26 cellular contexts compared by ENCODE assay signal in genomic region chr5:94903719-94904118, GRCh38.
DNase-seq lines count a peak whose midpoint lies in the region; ATAC-seq and TF ChIP-seq lines count a peak whose summit lies in the region.
"Had no signal": no experiment of that assay in that cellular context is flagged by ENCODE, and none has a peak within 500 bp of the region (broad histone marks: within the 10 kb centered on the region; RNA-seq: fewer than 3 reads in every experiment).

No MANE protein-coding gene starts in this region.

- no peak for ATAC-seq in stimulated activated naive CD8-positive, alpha-beta T cell treated with anti-CD3 and anti-CD28 coated beads, Interleukin-15, amount 100 ng/mL, for 72 hours
- ATAC-seq: T-cell had no signal

- no peak overlapping the region for H3K4me2 ChIP-seq in SK-N-SH
- H3K4me2 ChIP-seq: KMS-11 had no signal

- peaks cover 8% of the 10 kb centered on the region for H3K27me3 Mint-ChIP-seq in stimulated activated naive CD8-positive, alpha-beta T cell treated with anti-CD3 and anti-CD28 coated beads, Interleukin-15, amount 100 ng/mL, for 72 hours
- H3K27me3 Mint-ChIP-seq in activated T-helper 1 cell treated with anti-CD3 and anti-CD28 coated beads, Interleukin-12 subunit alpha, Interleukin-12 subunit beta, Interleukin-2, Interleukin-4 antibody, amounts not matched to agents 30 ng/mL and 10 ng/mL and 1 ng/mL, durations not matched to agents 14 hours and 24 hours and 36 hours (ENCODE audit: insufficient read depth) = peaks cover 1% of the 10 kb centered on the region
- H3K27me3 Mint-ChIP-seq: B cell, IgD-negative memory B cell, T-cell had no signal

- no peaks in the 10 kb centered on the region for H3K27me3 ChIP-seq in SK-N-SH (ENCODE audit: insufficient read depth)
- H3K27me3 ChIP-seq: SJSA1 had no signal

- H3K4me1 ChIP-seq in HEK293 (ENCODE audit: control insufficient read depth, insufficient read depth, low read length) (no peaks in the 10 kb centered on the region), SK-N-SH (ENCODE audit: control insufficient read depth in 1 of 2, insufficient read depth in 2 of 2, low read depth in 1 of 2, low read length in 1 of 2) (no peaks in the 10 kb centered on the region; a peak in 1 of 4 replicates)

- no peak overlapping the region for H3K27ac ChIP-seq in HEK293 (ENCODE audit: extremely low read depth, low read depth, low read length)
- no peak overlapping the region for H3K27ac ChIP-seq in SK-N-SH (ENCODE audit: low read depth in 2 of 2, low read length in 1 of 2)
- H3K27ac ChIP-seq: C4-2B, KMS-11, SJSA1 had no signal

- no peaks in the 10 kb centered on the region for H3K79me2 ChIP-seq in SK-N-SH (ENCODE audit: insufficient read depth)

- TF ChIP-seq CTCF in HEK293 (tag by site-specific recombination; IDR thresholded peaks at IDR 0.05) = no peak
- TF ChIP-seq CTCF in SK-N-SH (IDR thresholded peaks at IDR 0.05) = no peak

- no peak overlapping the region for H3K4me3 ChIP-seq in HEK293 (ENCODE audit: low read depth, low read length)
- H3K4me3 ChIP-seq in SK-N-SH (ENCODE audit: low read depth in 2 of 2, low read length in 1 of 2) = no peak overlapping the region
- H3K4me3 ChIP-seq: SJSA1 had no signal

- CTCF ChIA-PET in HEK293 (lab: Yijun Ruan, JAX) = no interaction called here
- CTCF ChIA-PET in SK-N-SH (lab: Yijun Ruan, JAX) = no interaction called here

- no peak for TF ChIP-seq EP300 in SK-N-SH (IDR thresholded peaks at IDR 0.05; ENCODE audit: borderline replicate concordance in 1 of 2, low read depth in 1 of 2, low read length in 1 of 2)

- no peaks in the 10 kb centered on the region for H3K36me3 ChIP-seq in HEK293 (ENCODE audit: control insufficient read depth in 2 of 2, insufficient read depth in 1 of 2, low read length in 2 of 2)
- no peaks in the 10 kb centered on the region for H3K36me3 ChIP-seq in SK-N-SH (replicated peaks in 1 of 2; ENCODE audit: control insufficient read depth in 1 of 2, insufficient read depth in 2 of 2, low read length in 1 of 2)
- H3K36me3 ChIP-seq: SJSA1 had no signal

- H3K9me3 Mint-ChIP-seq in stimulated activated naive CD8-positive, alpha-beta T cell treated with anti-CD3 and anti-CD28 coated beads, Interleukin-15, amount 100 ng/mL, for 72 hours = peaks cover 0 to 10% of the 10 kb centered on the region in 2 donors
- H3K9me3 Mint-ChIP-seq in activated T-helper 1 cell treated with anti-CD3 and anti-CD28 coated beads, Interleukin-12 subunit alpha, Interleukin-12 subunit beta, Interleukin-2, Interleukin-4 antibody, amounts not matched to agents 30 ng/mL and 10 ng/mL and 1 ng/mL, durations not matched to agents 14 hours and 24 hours and 36 hours = no peaks in the 10 kb centered on the region
- H3K9me3 Mint-ChIP-seq: CD8-positive, alpha-beta memory T cell; IgD-negative memory B cell; T-cell had no signal

- no peak overlapping the region for H3K9ac ChIP-seq in SK-N-SH
- H3K9ac ChIP-seq: KMS-11 had no signal

- no peak overlapping the region for H2AFZ ChIP-seq in SK-N-SH (ENCODE audit: low read depth)

- no peak for TF ChIP-seq RAD21 in SK-N-SH (IDR thresholded peaks at IDR 0.05; ENCODE audit: low read length)

- WGBS in SK-N-SH (ENCODE audit: low lambda C conversion rate) = 52% methylated on average over 3 of the region's 3 CpGs

- no peaks in the 10 kb centered on the region for H3K4me1 Mint-ChIP-seq in stimulated activated naive CD8-positive, alpha-beta T cell treated with anti-CD3 and anti-CD28 coated beads, Interleukin-15, amount 100 ng/mL, for 72 hours
- no peaks in the 10 kb centered on the region for H3K4me1 Mint-ChIP-seq in activated T-helper 1 cell treated with anti-CD3 and anti-CD28 coated beads, Interleukin-12 subunit alpha, Interleukin-12 subunit beta, Interleukin-2, Interleukin-4 antibody, amounts not matched to agents 30 ng/mL and 10 ng/mL and 1 ng/mL, durations not matched to agents 14 hours and 24 hours and 36 hours (ENCODE audit: low read depth)
- H3K4me1 Mint-ChIP-seq: B cell; CD8-positive, alpha-beta memory T cell; IgD-negative memory B cell; T-cell had no signal

- H4K20me1 ChIP-seq in SK-N-SH (ENCODE audit: insufficient read depth) = no peaks in the 10 kb centered on the region

- DNase-seq in astrocyte of the hippocampus (ENCODE audit: low read depth, low spot score) (peak; percentile 5), left kidney (ENCODE audit: low read depth, low spot score) (peak; percentile 17), SK-N-SH (no peak), OCI-M1 (lab: John Stamatoyannopoulos, UW) (no peak)
- no peak for DNase-seq in stimulated activated naive CD8-positive, alpha-beta T cell treated with anti-CD3 and anti-CD28 coated beads, Interleukin-15, amount 100 ng/mL, for 72 hours
- DNase-seq in activated T-helper 1 cell treated with anti-CD3 and anti-CD28 coated beads, Interleukin-12 subunit alpha, Interleukin-12 subunit beta, Interleukin-2, Interleukin-4 antibody, amounts not matched to agents 30 ng/mL and 10 ng/mL and 1 ng/mL, durations not matched to agents 14 hours and 24 hours and 36 hours (ENCODE audit: low spot score) = no peak
- DNase-seq: Calu3; CD8-positive, alpha-beta memory T cell; DMS79 treated with DMSO at 0.1 percent for 48 hours; H7; NCI-H1092; NCI-H1417 treated with DMSO at 0.1 percent for 48 hours; NCI-H187; NCI-H2171 treated with DMSO at 0.1 percent for 48 hours; NCI-H345; NCI-H524 treated with DMSO at 0.1 percent for 48 hours; NCI-H774; Right ventricle myocardium superior; RPMI8226; T-cell had no signal

- H3F3A ChIP-seq in SK-N-SH (replicated peaks; ENCODE audit: insufficient read depth) = peaks cover 3% of the 10 kb centered on the region

- intact Hi-C loops in activated T-helper 1 cell treated with anti-CD3 and anti-CD28 coated beads, Interleukin-12 subunit alpha, Interleukin-12 subunit beta, Interleukin-2, Interleukin-4 antibody, amounts not matched to agents 30 ng/mL and 10 ng/mL and 1 ng/mL, durations not matched to agents 14 hours and 24 hours and 36 hours (cut with micrococcal nuclease) = no loop called here

- H3K9me3 ChIP-seq in HEK293 (ENCODE audit: control insufficient read depth, insufficient read depth, low read depth, low read length) = no peaks in the 10 kb centered on the region
- H3K9me3 ChIP-seq in SK-N-SH = no peaks in the 10 kb centered on the region
- H3K9me3 ChIP-seq: SJSA1 had no signal

- H3K9me2 ChIP-seq in SK-N-SH = no peaks in the 10 kb centered on the region

- no peak overlapping the region for H3K4me3 Mint-ChIP-seq in stimulated activated naive CD8-positive, alpha-beta T cell treated with anti-CD3 and anti-CD28 coated beads, Interleukin-15, amount 100 ng/mL, for 72 hours
- H3K4me3 Mint-ChIP-seq in activated T-helper 1 cell treated with anti-CD3 and anti-CD28 coated beads, Interleukin-12 subunit alpha, Interleukin-12 subunit beta, Interleukin-2, Interleukin-4 antibody, amounts not matched to agents 30 ng/mL and 10 ng/mL and 1 ng/mL, durations not matched to agents 14 hours and 24 hours and 36 hours = no peak overlapping the region
- H3K4me3 Mint-ChIP-seq: B cell; CD8-positive, alpha-beta memory T cell; IgD-negative memory B cell; T-cell had no signal

- H3K36me3 Mint-ChIP-seq in activated T-helper 1 cell treated with anti-CD3 and anti-CD28 coated beads, Interleukin-12 subunit alpha, Interleukin-12 subunit beta, Interleukin-2, Interleukin-4 antibody, amounts not matched to agents 30 ng/mL and 10 ng/mL and 1 ng/mL, durations not matched to agents 14 hours and 24 hours and 36 hours (ENCODE audit: low read depth) = no peaks in the 10 kb centered on the region
- H3K36me3 Mint-ChIP-seq: CD8-positive, alpha-beta memory T cell; IgD-negative memory B cell; T-cell had no signal

- POLR2A ChIA-PET in HEK293 (lab: Yijun Ruan, JAX) = no interaction called here
- POLR2A ChIA-PET in SK-N-SH (lab: Yijun Ruan, JAX) = no interaction called here

- H3K27ac Mint-ChIP-seq in stimulated activated naive CD8-positive, alpha-beta T cell treated with anti-CD3 and anti-CD28 coated beads, Interleukin-15, amount 100 ng/mL, for 72 hours = no peak overlapping the region
- H3K27ac Mint-ChIP-seq in activated T-helper 1 cell treated with anti-CD3 and anti-CD28 coated beads, Interleukin-12 subunit alpha, Interleukin-12 subunit beta, Interleukin-2, Interleukin-4 antibody, amounts not matched to agents 30 ng/mL and 10 ng/mL and 1 ng/mL, durations not matched to agents 14 hours and 24 hours and 36 hours = no peak overlapping the region
- H3K27ac Mint-ChIP-seq: B cell; CD8-positive, alpha-beta memory T cell; IgD-negative memory B cell; T-cell had no signal

TF ChIP-seq in HEK293, 187 proteins besides CTCF, POLR2A, EP300 and RAD21 (continues in another document):
- TF ChIP-seq PRDM6 (tag by site-specific recombination; IDR thresholded peaks at IDR 0.05) (peak; percentile 34; the same call in 1 of the 2 replicates), BCL11B (tag by site-specific recombination; IDR thresholded peaks at IDR 0.05; ENCODE audit: low read depth) (peak; percentile 24; the same call in 1 of the 2 replicates)

TF ChIP-seq in SK-N-SH, 30 proteins besides CTCF, POLR2A, EP300 and RAD21 (continues in another document):
- no peak for TF ChIP-seq POLR2AphosphoS5 (IDR thresholded peaks at IDR 0.05; ENCODE audit: low read depth, low read length)
- TF ChIP-seq CHD2 (IDR thresholded peaks at IDR 0.05; ENCODE audit: low read length, partially characterized antibody) = no peak
- TF ChIP-seq MXI1 (IDR thresholded peaks at IDR 0.05; ENCODE audit: low read depth, low read length) = no peak
- no peak for TF ChIP-seq EZH2phosphoT487 (IDR thresholded peaks at IDR 0.05; ENCODE audit: borderline replicate concordance, low read depth)
- no peak for TF ChIP-seq TCF12 (IDR thresholded peaks at IDR 0.05)
- TF ChIP-seq NRF1 (IDR thresholded peaks at IDR 0.05; ENCODE audit: low read depth, low read length) = no peak
- no peak for TF ChIP-seq USF1 (IDR thresholded peaks at IDR 0.05; ENCODE audit: borderline replicate concordance, low read depth)
- no peak for TF ChIP-seq MAX (IDR thresholded peaks at IDR 0.05; ENCODE audit: low read depth)

Comparison
In these comparisons a context has a peak if more than half of its experiments do, and no peak if none do; other contexts are left out.
1. DNase-seq: peak in astrocyte of the hippocampus (single experiment) and left kidney (single experiment); none in SK-N-SH (single experiment), OCI-M1 (single experiment), stimulated activated naive CD8-positive, alpha-beta T cell treated with anti-CD3 and anti-CD28 coated beads, Interleukin-15, amount 100 ng/mL, for 72 hours (0 of 2) and activated T-helper 1 cell treated with anti-CD3 and anti-CD28 coated beads, Interleukin-12 subunit alpha, Interleukin-12 subunit beta, Interleukin-2, Interleukin-4 antibody, amounts not matched to agents 30 ng/mL and 10 ng/mL and 1 ng/mL, durations not matched to agents 14 hours and 24 hours and 36 hours (single experiment).